1 cellular context compared by ENCODE assay signal in the genomic region with DNA sequence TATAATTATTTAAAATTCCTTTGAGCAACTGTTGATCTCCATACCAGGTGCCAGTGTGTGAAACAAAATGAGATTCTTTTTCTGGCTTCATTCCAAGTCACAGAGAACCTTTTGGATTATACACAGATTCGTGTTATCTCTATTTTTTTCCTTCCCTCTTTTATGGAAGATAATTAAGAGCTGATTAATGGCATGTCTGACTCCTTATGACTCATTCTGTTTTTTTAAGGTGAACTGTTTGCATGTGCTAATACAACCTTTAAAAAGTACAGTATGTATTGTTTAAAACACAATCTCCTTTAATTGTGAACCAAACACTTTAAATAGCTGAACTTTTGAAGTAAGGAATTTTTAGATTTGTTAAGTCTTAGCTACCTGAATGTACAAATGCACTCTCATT.
TF ChIP-seq lines count a peak whose summit lies in the region.

No MANE protein-coding gene starts in this region.

TF ChIP-seq in K562, 482 proteins besides CTCF, POLR2A, EP300 and RAD21 (continued from another document):
- TF ChIP-seq, protein P1, sequence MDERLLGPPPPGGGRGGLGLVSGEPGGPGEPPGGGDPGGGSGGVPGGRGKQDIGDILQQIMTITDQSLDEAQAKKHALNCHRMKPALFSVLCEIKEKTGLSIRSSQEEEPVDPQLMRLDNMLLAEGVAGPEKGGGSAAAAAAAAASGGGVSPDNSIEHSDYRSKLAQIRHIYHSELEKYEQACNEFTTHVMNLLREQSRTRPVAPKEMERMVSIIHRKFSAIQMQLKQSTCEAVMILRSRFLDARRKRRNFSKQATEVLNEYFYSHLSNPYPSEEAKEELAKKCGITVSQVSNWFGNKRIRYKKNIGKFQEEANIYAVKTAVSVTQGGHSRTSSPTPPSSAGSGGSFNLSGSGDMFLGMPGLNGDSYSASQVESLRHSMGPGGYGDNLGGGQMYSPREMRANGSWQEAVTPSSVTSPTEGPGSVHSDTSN (CRISPR knock-in tag; IDR thresholded peaks at IDR 0.05; ENCODE audit: low read depth) = no peak
- TF ChIP-seq, protein P1 (tag; conservative IDR thresholded peaks at IDR 0.05; ENCODE audit: low read depth) = peak; percentile 74
- TF ChIP-seq MEIS2 (IDR thresholded peaks at IDR 0.05; ENCODE audit: partially characterized antibody) (peak; percentile 65), NFIC (IDR thresholded peaks at IDR 0.05) (peak; percentile 48), POLR3G (IDR thresholded peaks at IDR 0.05; ENCODE audit: extremely low read depth, insufficient read length, insufficient replicate concordance) (no peak)
- TF ChIP-seq, protein P2, sequence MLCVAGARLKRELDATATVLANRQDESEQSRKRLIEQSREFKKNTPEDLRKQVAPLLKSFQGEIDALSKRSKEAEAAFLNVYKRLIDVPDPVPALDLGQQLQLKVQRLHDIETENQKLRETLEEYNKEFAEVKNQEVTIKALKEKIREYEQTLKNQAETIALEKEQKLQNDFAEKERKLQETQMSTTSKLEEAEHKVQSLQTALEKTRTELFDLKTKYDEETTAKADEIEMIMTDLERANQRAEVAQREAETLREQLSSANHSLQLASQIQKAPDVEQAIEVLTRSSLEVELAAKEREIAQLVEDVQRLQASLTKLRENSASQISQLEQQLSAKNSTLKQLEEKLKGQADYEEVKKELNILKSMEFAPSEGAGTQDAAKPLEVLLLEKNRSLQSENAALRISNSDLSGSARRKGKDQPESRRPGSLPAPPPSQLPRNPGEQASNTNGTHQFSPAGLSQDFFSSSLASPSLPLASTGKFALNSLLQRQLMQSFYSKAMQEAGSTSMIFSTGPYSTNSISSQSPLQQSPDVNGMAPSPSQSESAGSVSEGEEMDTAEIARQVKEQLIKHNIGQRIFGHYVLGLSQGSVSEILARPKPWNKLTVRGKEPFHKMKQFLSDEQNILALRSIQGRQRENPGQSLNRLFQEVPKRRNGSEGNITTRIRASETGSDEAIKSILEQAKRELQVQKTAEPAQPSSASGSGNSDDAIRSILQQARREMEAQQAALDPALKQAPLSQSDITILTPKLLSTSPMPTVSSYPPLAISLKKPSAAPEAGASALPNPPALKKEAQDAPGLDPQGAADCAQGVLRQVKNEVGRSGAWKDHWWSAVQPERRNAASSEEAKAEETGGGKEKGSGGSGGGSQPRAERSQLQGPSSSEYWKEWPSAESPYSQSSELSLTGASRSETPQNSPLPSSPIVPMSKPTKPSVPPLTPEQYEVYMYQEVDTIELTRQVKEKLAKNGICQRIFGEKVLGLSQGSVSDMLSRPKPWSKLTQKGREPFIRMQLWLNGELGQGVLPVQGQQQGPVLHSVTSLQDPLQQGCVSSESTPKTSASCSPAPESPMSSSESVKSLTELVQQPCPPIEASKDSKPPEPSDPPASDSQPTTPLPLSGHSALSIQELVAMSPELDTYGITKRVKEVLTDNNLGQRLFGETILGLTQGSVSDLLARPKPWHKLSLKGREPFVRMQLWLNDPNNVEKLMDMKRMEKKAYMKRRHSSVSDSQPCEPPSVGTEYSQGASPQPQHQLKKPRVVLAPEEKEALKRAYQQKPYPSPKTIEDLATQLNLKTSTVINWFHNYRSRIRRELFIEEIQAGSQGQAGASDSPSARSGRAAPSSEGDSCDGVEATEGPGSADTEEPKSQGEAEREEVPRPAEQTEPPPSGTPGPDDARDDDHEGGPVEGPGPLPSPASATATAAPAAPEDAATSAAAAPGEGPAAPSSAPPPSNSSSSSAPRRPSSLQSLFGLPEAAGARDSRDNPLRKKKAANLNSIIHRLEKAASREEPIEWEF (CRISPR knock-in tag; IDR thresholded peaks at IDR 0.05) = no peak
